5 cellular contexts compared by ENCODE assay signal in the genomic region with DNA sequence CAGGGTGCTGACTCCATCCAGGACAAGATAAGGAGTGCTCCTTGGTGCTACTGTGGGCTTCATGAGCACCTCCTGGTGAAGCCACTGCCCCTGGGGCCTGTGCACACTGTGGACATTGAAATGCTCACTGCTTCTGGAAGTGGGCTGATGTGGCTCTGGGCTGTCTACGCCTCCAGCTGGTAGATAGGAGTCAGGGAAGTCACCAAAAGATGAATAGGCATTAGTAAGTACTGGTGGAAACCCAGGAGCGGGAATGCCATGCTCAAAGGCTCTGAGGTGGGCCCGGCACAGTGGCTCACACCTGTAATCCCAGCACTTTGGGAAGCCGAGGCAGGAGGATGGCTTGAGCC. TPM values are rescaled to one million over a fixed set of nuclear protein-coding genes. Genes with fewer than 3 reads are reported as not detected.
"Had no signal": no experiment of that assay in that cellular context is flagged by ENCODE, and none has a peak within 500 bp of the region (broad histone marks: within the 10 kb centered on the region; RNA-seq: fewer than 3 reads in every experiment).

No MANE protein-coding gene starts in this region.

- H3K4me3 ChIP-seq: coronary artery, esophagus squamous epithelium, tibial artery had no signal

- H3K27ac ChIP-seq: brain microvascular endothelial cell, coronary artery, esophagus squamous epithelium, tibial artery had no signal

- H3K9me3 ChIP-seq: esophagus squamous epithelium, tibial artery had no signal

- H3K27me3 ChIP-seq: brain microvascular endothelial cell, esophagus squamous epithelium, tibial artery had no signal

- H3K36me3 ChIP-seq: brain microvascular endothelial cell, esophagus squamous epithelium, tibial artery had no signal

RNA-seq across cellular contexts. Expression of a gene that starts 45.3 kb away (rescaled TPM):
- total RNA-seq: activated CD8-positive, alpha-beta T cell treated with anti-CD3 and anti-CD28 coated beads, Interleukin-2, amount 10 ng/mL, durations not matched to agents 7 days and 5 days had no signal
